14 cellular contexts compared by ENCODE assay signal in the genomic region with DNA sequence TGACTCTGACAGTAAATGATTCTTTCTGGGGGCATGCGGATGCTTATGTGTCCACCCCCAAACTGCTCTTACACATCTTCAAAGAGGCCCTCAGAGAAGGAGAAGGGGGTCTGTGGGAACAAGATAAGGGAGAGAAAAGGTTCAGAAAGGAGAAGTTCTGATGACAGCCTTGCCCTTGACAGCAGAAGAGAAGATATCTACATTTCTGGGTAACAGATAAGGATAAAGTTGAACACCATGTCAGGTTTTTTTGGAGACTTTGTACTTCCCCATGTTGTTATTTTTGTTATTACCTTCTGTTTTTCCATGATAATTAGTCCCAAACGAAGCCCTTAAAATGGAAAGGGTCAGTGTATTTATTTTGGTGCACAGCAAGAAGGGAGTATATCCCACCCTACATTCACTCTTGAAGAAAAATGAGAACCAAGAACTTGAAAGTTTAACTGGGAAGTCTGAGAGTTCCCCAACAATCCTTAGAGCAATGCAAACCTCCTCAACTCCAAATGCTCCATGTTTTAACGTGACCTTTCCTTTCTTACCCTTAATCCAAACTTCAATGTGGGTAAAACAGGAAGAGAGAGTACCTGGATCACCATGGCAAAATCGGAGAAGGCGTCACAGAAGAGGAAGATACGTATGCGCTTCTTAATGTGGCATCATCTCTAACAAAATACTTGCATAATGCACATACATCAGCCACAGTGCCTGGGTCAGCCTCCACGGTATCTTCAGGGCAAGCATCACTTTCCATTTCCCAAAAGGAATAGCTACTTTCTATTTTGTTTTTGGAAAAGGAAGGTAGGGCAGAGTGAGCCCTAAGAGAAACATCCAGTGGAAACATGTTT.
"Had no signal": no experiment of that assay in that cellular context is flagged by ENCODE, and none has a peak within 500 bp of the region (broad histone marks: within the 10 kb centered on the region; RNA-seq: fewer than 3 reads in every experiment).

No MANE protein-coding gene starts in this region.

- H3K27ac ChIP-seq: cardiac muscle cell, dorsolateral prefrontal cortex, gastrocnemius medialis, suprapubic skin had no signal

- H3K36me3 ChIP-seq: cardiac muscle cell, gastrocnemius medialis, suprapubic skin had no signal

- H3K4me1 ChIP-seq: gastrocnemius medialis, suprapubic skin had no signal

- DNase-seq: activated CD4-positive, alpha-beta T cell treated with anti-CD3 and anti-CD28 coated beads for 4 hours; activated CD8-positive, alpha-beta T cell treated with anti-CD3 and anti-CD28 coated beads for 36 hours; activated effector memory CD4-positive, alpha-beta T cell treated with anti-CD3 and anti-CD28 coated beads, Interleukin-2, amount 50 U/mL, for 16 hours; activated T-cell treated with anti-CD3 and anti-CD28 coated beads, Interleukin-2, amount 50 U/mL, for 48 hours; dorsolateral prefrontal cortex; endodermal cell; gastrocnemius medialis; islet precursor cell had no signal

- H3K4me3 ChIP-seq: cardiac muscle cell, dorsolateral prefrontal cortex, gastrocnemius medialis, lung, suprapubic skin had no signal

- H3K9me3 ChIP-seq: gastrocnemius medialis, suprapubic skin had no signal

- ATAC-seq: activated CD8-positive, alpha-beta T cell treated with anti-CD3 and anti-CD28 coated beads for 36 hours; activated naive CD4-positive, alpha-beta T cell treated with anti-CD3 and anti-CD28 coated beads, Interleukin-2, amount 50 U/mL, for 72 hours; gastrocnemius medialis; sciatic nerve; WTC11 had no signal

- H3K27me3 ChIP-seq: cardiac muscle cell, dorsolateral prefrontal cortex, gastrocnemius medialis, suprapubic skin had no signal
